In the genomic region with DNA sequence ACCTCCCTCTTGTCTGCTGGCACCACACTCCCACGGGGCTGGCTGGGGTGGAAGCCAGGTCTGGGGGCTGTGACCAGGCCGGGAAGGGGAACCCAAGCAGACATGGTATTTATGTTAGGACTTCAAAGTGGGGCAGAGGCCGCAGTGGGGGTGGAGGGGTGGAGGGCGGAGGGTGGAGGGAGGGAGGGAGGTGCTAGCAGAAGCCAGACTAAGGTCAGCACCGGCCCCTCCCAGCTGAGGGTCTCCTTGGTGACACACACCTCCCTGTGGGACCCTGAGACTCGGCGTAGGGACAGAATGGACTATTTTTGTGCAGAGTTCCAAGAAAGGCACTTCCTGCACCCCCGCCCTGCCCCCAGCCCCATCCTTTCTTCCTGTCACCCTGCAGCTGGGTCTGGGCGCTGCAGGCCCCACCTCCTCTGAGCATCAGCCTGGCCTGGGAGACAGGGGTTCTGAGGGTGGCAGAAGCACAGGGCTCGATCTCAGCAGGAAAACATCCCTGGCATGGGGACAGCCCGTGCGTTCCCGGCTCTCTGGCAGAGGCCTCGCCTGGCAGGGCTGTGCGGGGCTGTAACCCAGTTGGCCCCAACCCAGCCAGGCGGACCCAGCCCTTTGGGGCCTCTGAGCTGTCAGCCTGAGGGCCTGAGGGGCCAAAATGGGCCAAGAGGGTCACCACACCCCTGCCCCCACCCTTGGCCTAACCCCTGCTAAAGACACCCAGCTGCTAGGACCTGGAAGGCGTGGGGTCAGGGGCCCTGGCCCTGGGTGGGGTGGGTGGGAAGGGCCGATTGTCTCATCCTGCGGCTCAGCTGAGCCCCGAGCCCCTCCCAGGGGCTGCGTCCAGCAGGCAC, we compare ENCODE assay signal across 1 cellular context.
TF ChIP-seq lines count a peak whose summit lies in the region.

No MANE protein-coding gene starts in this region.

TF ChIP-seq in GM23338, 12 proteins besides CTCF, POLR2A, EP300 and RAD21 (continued from another document):
- TF ChIP-seq, protein P1, sequence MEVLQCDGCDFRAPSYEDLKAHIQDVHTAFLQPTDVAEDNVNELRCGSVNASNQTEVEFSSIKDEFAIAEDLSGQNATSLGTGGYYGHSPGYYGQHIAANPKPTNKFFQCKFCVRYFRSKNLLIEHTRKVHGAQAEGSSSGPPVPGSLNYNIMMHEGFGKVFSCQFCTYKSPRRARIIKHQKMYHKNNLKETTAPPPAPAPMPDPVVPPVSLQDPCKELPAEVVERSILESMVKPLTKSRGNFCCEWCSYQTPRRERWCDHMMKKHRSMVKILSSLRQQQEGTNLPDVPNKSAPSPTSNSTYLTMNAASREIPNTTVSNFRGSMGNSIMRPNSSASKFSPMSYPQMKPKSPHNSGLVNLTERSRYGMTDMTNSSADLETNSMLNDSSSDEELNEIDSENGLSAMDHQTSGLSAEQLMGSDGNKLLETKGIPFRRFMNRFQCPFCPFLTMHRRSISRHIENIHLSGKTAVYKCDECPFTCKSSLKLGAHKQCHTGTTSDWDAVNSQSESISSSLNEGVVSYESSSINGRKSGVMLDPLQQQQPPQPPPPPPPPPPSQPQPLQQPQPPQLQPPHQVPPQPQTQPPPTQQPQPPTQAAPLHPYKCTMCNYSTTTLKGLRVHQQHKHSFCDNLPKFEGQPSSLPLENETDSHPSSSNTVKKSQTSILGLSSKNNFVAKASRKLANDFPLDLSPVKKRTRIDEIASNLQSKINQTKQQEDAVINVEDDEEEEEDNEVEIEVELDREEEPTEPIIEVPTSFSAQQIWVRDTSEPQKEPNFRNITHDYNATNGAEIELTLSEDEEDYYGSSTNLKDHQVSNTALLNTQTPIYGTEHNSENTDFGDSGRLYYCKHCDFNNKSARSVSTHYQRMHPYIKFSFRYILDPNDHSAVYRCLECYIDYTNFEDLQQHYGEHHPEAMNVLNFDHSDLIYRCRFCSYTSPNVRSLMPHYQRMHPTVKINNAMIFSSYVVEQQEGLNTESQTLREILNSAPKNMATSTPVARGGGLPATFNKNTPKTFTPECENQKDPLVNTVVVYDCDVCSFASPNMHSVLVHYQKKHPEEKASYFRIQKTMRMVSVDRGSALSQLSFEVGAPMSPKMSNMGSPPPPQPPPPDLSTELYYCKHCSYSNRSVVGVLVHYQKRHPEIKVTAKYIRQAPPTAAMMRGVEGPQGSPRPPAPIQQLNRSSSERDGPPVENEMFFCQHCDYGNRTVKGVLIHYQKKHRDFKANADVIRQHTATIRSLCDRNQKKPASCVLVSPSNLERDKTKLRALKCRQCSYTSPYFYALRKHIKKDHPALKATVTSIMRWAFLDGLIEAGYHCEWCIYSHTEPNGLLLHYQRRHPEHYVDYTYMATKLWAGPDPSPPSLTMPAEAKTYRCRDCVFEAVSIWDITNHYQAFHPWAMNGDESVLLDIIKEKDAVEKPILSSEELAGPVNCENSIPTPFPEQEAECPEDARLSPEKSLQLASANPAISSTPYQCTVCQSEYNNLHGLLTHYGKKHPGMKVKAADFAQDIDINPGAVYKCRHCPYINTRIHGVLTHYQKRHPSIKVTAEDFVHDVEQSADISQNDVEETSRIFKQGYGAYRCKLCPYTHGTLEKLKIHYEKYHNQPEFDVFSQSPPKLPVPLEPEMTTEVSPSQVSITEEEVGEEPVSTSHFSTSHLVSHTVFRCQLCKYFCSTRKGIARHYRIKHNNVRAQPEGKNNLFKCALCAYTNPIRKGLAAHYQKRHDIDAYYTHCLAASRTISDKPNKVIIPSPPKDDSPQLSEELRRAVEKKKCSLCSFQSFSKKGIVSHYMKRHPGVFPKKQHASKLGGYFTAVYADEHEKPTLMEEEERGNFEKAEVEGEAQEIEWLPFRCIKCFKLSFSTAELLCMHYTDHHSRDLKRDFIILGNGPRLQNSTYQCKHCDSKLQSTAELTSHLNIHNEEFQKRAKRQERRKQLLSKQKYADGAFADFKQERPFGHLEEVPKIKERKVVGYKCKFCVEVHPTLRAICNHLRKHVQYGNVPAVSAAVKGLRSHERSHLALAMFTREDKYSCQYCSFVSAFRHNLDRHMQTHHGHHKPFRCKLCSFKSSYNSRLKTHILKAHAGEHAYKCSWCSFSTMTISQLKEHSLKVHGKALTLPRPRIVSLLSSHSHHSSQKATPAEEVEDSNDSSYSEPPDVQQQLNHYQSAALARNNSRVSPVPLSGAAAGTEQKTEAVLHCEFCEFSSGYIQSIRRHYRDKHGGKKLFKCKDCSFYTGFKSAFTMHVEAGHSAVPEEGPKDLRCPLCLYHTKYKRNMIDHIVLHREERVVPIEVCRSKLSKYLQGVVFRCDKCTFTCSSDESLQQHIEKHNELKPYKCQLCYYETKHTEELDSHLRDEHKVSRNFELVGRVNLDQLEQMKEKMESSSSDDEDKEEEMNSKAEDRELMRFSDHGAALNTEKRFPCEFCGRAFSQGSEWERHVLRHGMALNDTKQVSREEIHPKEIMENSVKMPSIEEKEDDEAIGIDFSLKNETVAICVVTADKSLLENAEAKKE (CRISPR knock-in tag; IDR thresholded peaks at IDR 0.05): no peak
- TF ChIP-seq, protein P2, sequence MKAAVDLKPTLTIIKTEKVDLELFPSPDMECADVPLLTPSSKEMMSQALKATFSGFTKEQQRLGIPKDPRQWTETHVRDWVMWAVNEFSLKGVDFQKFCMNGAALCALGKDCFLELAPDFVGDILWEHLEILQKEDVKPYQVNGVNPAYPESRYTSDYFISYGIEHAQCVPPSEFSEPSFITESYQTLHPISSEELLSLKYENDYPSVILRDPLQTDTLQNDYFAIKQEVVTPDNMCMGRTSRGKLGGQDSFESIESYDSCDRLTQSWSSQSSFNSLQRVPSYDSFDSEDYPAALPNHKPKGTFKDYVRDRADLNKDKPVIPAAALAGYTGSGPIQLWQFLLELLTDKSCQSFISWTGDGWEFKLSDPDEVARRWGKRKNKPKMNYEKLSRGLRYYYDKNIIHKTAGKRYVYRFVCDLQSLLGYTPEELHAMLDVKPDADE (IDR thresholded peaks at IDR 0.05): no peak
- TF ChIP-seq STAT1 (IDR thresholded peaks at IDR 0.05; ENCODE audit: unreplicated experiment): no peak
- no peak for TF ChIP-seq POLR2AphosphoS5 (IDR thresholded peaks at IDR 0.05; ENCODE audit: low read depth)
- no peak for TF ChIP-seq ZNF331 (CRISPR knock-in tag; IDR thresholded peaks at IDR 0.05; ENCODE audit: low read depth)
- TF ChIP-seq CREB1 (CRISPR knock-in tag; IDR thresholded peaks at IDR 0.05; ENCODE audit: low read depth): no peak
